ENCODE assay signal across 9 cellular contexts in genomic region chr6:134437376-134437775, GRCh38.
DNase-seq lines count a peak whose midpoint lies in the region; ATAC-seq and TF ChIP-seq lines count a peak whose summit lies in the region.
"Had no signal": no experiment of that assay in that cellular context is flagged by ENCODE, and none has a peak within 500 bp of the region (broad histone marks: within the 10 kb centered on the region; RNA-seq: fewer than 3 reads in every experiment).

No MANE protein-coding gene starts in this region.

- H3K36me3 ChIP-seq in lower lobe of right lung, result no peaks in the 10 kb centered on the region
- H3K36me3 ChIP-seq: tibial artery had no signal

- H3K4me1 Mint-ChIP-seq in IgD-negative memory B cell (peaks cover 12 to 23% (median 19%) of the 10 kb centered on the region in 3 donors), mesothelial cell of epicardium (peaks cover 11% of the 10 kb centered on the region)
- peaks cover 41% of the 10 kb centered on the region for H3K4me1 Mint-ChIP-seq in activated T-helper 1 cell treated with anti-CD3 and anti-CD28 coated beads, Interleukin-12 subunit alpha, Interleukin-12 subunit beta, Interleukin-2, Interleukin-4 antibody, amounts not matched to agents 30 ng/mL and 10 ng/mL and 1 ng/mL, durations not matched to agents 14 hours and 24 hours and 36 hours (ENCODE audit: low read depth)

- H3K27ac ChIP-seq in lower lobe of right lung, result peak overlapping the region; percentile 44
- H3K27ac ChIP-seq: tibial artery had no signal

- H3K27me3 Mint-ChIP-seq in IgD-negative memory B cell (no peaks in the 10 kb centered on the region), mesothelial cell of epicardium (ENCODE audit: low read depth) (no peaks in the 10 kb centered on the region)
- no peaks in the 10 kb centered on the region for H3K27me3 Mint-ChIP-seq in activated T-helper 1 cell treated with anti-CD3 and anti-CD28 coated beads, Interleukin-12 subunit alpha, Interleukin-12 subunit beta, Interleukin-2, Interleukin-4 antibody, amounts not matched to agents 30 ng/mL and 10 ng/mL and 1 ng/mL, durations not matched to agents 14 hours and 24 hours and 36 hours (ENCODE audit: insufficient read depth)

- peak; percentile 17 for TF ChIP-seq CTCF in lower lobe of right lung (IDR thresholded peaks at IDR 0.05)
- no peak for TF ChIP-seq CTCF in mesothelial cell of epicardium (IDR thresholded peaks at IDR 0.05; ENCODE audit: unreplicated experiment)

- intact Hi-C loops in activated T-helper 1 cell treated with anti-CD3 and anti-CD28 coated beads, Interleukin-12 subunit alpha, Interleukin-12 subunit beta, Interleukin-2, Interleukin-4 antibody, amounts not matched to agents 30 ng/mL and 10 ng/mL and 1 ng/mL, durations not matched to agents 14 hours and 24 hours and 36 hours (cut with micrococcal nuclease), result loop anchor here (1.0 to 10.0 kb wide), 10 partner anchors 39 to 1060 kb away; partner anchors contain the start of genes AHI1, MYB and TBPL1
- intact Hi-C loops in lower lobe of right lung (cut with DNase I), result no loop called here

- H3K4me3 ChIP-seq in lower lobe of right lung, result peak overlapping the region; percentile 9
- H3K4me3 ChIP-seq: tibial artery had no signal

- H3K4me3 Mint-ChIP-seq in IgD-negative memory B cell (peak overlapping the region in 3 of 4 donors; percentile 19 to 81 (median 48)), mesothelial cell of epicardium (no peak overlapping the region)
- H3K4me3 Mint-ChIP-seq in activated T-helper 1 cell treated with anti-CD3 and anti-CD28 coated beads, Interleukin-12 subunit alpha, Interleukin-12 subunit beta, Interleukin-2, Interleukin-4 antibody, amounts not matched to agents 30 ng/mL and 10 ng/mL and 1 ng/mL, durations not matched to agents 14 hours and 24 hours and 36 hours, result peak overlapping the region; percentile 63

- peak; percentile 16 for DNase-seq in activated T-helper 1 cell treated with anti-CD3 and anti-CD28 coated beads, Interleukin-12 subunit alpha, Interleukin-12 subunit beta, Interleukin-2, Interleukin-4 antibody, amounts not matched to agents 30 ng/mL and 10 ng/mL and 1 ng/mL, durations not matched to agents 14 hours and 24 hours and 36 hours (ENCODE audit: low spot score)
- DNase-seq in lower lobe of right lung (peak; percentile 65), NCI-H128 (lab: John Stamatoyannopoulos, UW; ENCODE audit: unreplicated experiment) (no peak), mesothelial cell of epicardium (ENCODE audit: low spot score in 2 of 2, unreplicated experiment in 2 of 2) (no peak)

- peak; percentile 41 for ATAC-seq in GM18868 (IDR thresholded peaks at IDR 0.05; ENCODE audit: unreplicated experiment)
- peak; percentile 79 to 84 for ATAC-seq in lower lobe of right lung
- no peak for ATAC-seq in GM19467 (IDR thresholded peaks at IDR 0.05; ENCODE audit: unreplicated experiment)
- ATAC-seq in HG02763 (IDR thresholded peaks at IDR 0.05; ENCODE audit: unreplicated experiment), result no peak

- H3K27ac Mint-ChIP-seq in IgD-negative memory B cell, result peak overlapping the region in 1 of 3 donors; percentile 9
- H3K27ac Mint-ChIP-seq in activated T-helper 1 cell treated with anti-CD3 and anti-CD28 coated beads, Interleukin-12 subunit alpha, Interleukin-12 subunit beta, Interleukin-2, Interleukin-4 antibody, amounts not matched to agents 30 ng/mL and 10 ng/mL and 1 ng/mL, durations not matched to agents 14 hours and 24 hours and 36 hours, result peak overlapping the region; percentile 99
- no peak overlapping the region for H3K27ac Mint-ChIP-seq in mesothelial cell of epicardium

- H3K27me3 ChIP-seq in lower lobe of right lung (ENCODE audit: low read depth), result no peaks in the 10 kb centered on the region
- H3K27me3 ChIP-seq: tibial artery had no signal

- no peaks in the 10 kb centered on the region for H3K9me3 ChIP-seq in lower lobe of right lung
- H3K9me3 ChIP-seq: tibial artery had no signal

- H3K9me3 Mint-ChIP-seq in IgD-negative memory B cell, result no peaks in the 10 kb centered on the region
- H3K9me3 Mint-ChIP-seq in activated T-helper 1 cell treated with anti-CD3 and anti-CD28 coated beads, Interleukin-12 subunit alpha, Interleukin-12 subunit beta, Interleukin-2, Interleukin-4 antibody, amounts not matched to agents 30 ng/mL and 10 ng/mL and 1 ng/mL, durations not matched to agents 14 hours and 24 hours and 36 hours, result no peaks in the 10 kb centered on the region
- no peaks in the 10 kb centered on the region for H3K9me3 Mint-ChIP-seq in mesothelial cell of epicardium

- H3K36me3 Mint-ChIP-seq in IgD-negative memory B cell (no peaks in the 10 kb centered on the region), mesothelial cell of epicardium (no peaks in the 10 kb centered on the region)
- peaks cover 3% of the 10 kb centered on the region for H3K36me3 Mint-ChIP-seq in activated T-helper 1 cell treated with anti-CD3 and anti-CD28 coated beads, Interleukin-12 subunit alpha, Interleukin-12 subunit beta, Interleukin-2, Interleukin-4 antibody, amounts not matched to agents 30 ng/mL and 10 ng/mL and 1 ng/mL, durations not matched to agents 14 hours and 24 hours and 36 hours (ENCODE audit: low read depth)

- peaks cover 16% of the 10 kb centered on the region for H3K4me1 ChIP-seq in lower lobe of right lung
- H3K4me1 ChIP-seq: tibial artery had no signal

Comparison
In these comparisons a context has a peak if more than half of its experiments do, and no peak if none do; other contexts are left out.
1. ATAC-seq: peak in GM18868 (single experiment) and lower lobe of right lung (2 of 2); none in GM19467 (single experiment) and HG02763 (single experiment).
2. DNase-seq: peak in activated T-helper 1 cell treated with anti-CD3 and anti-CD28 coated beads, Interleukin-12 subunit alpha, Interleukin-12 subunit beta, Interleukin-2, Interleukin-4 antibody, amounts not matched to agents 30 ng/mL and 10 ng/mL and 1 ng/mL, durations not matched to agents 14 hours and 24 hours and 36 hours (single experiment) and lower lobe of right lung (single experiment); none in NCI-H128 (single experiment) and mesothelial cell of epicardium (0 of 2).